Comparison of ENCODE assay signal across 8 cellular contexts in the genomic region with DNA sequence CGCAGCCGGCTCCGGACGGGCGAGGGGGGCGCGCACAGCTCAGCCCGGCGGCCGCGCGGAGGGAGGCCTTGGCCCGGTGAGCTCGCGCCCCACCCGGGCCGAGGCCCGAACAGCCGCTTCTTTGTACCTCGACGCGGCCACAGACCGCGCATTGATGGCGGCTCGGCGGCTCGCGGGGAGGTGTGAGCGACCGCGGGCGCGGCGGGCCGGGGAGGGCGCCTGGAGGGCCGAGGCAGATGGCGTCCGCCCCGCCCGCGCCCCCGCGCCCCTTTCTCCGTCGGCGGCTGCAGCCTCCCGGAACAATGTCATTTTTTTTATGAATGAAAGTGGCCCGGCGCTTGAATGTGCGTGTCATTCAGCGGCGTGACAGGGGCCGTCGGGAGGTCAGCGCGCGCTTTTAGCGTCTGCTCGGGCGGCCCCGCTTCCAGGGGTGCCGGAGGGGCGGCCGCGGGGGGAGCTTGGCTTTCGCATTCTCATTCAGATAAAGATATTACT. TPM values are rescaled to one million over a fixed set of nuclear protein-coding genes. Genes with fewer than 3 reads are reported as not detected.
A peak's percentile ranks its signal among the peaks of the same experiment; 100 is the strongest.
DNase-seq lines count a peak whose midpoint lies in the region; ATAC-seq and TF ChIP-seq lines count a peak whose summit lies in the region.

No MANE protein-coding gene starts in this region.

- peaks cover 42% of the 10 kb centered on the region for H3K4me1 ChIP-seq in NT2/D1 (ENCODE audit: insufficient read depth, insufficient read length)
- H3K4me1 ChIP-seq in parathyroid adenoma, result no peaks in the 10 kb centered on the region

- TF ChIP-seq CTCF in Calu3 (IDR thresholded peaks at IDR 0.05; ENCODE audit: unreplicated experiment), result no peak
- TF ChIP-seq CTCF in parathyroid adenoma (IDR thresholded peaks at IDR 0.05), result no peak
- no peak for TF ChIP-seq CTCF in GM20000 (IDR thresholded peaks at IDR 0.05; ENCODE audit: extremely low read depth, missing control alignments)

- H3K4me3 ChIP-seq in NT2/D1 (ENCODE audit: insufficient read length, low read depth), result peak overlapping the region; percentile 98
- no peak overlapping the region for H3K4me3 ChIP-seq in parathyroid adenoma (ENCODE audit: low read depth, low read length)

- no peaks in the 10 kb centered on the region for H3K79me2 ChIP-seq in parathyroid adenoma

- no peak for TF ChIP-seq POLR2A in erythroblast (IDR thresholded peaks at IDR 0.05; ENCODE audit: low read length)

- H3K27ac Mint-ChIP-seq in Calu3 (ENCODE audit: unreplicated experiment), result no peak overlapping the region

- H2AFZ ChIP-seq in parathyroid adenoma, result no peak overlapping the region

- CTCF ChIA-PET in Calu3 (lab: Charles Lee), result interaction anchor here (1.1 to 1.3 kb wide), 3 partner anchors 19 to 68 kb away, joined by 3 to 4 read pairs (median 3); no protein-coding TSS in a partner anchor

- H3K9ac ChIP-seq in NT2/D1 (ENCODE audit: insufficient read length, low read depth) (peak overlapping the region; percentile 100), parathyroid adenoma (no peak overlapping the region)

- ATAC-seq in left lobe of liver, result no peak

- H3K9me3 Mint-ChIP-seq in Calu3 (ENCODE audit: low read depth, unreplicated experiment), result no peaks in the 10 kb centered on the region

- H3K4me3 Mint-ChIP-seq in Calu3 (ENCODE audit: low read depth, unreplicated experiment), result peak overlapping the region; percentile 48

- H3K4me2 ChIP-seq in parathyroid adenoma (ENCODE audit: low read length), result peak overlapping the region; percentile 31

- intact Hi-C loops in Calu3 (cut with micrococcal nuclease; ENCODE audit: unreplicated experiment), result no loop called here

- H3K4me1 Mint-ChIP-seq in Calu3 (ENCODE audit: low read depth, unreplicated experiment), result peaks cover 8% of the 10 kb centered on the region

- no TSS peak for BruUV-seq in Calu3 (replicated peaks; lab: Mats Ljungman, UMichigan)

- H3K27ac ChIP-seq in parathyroid adenoma, result no peak overlapping the region

- H3K27me3 Mint-ChIP-seq in Calu3 (ENCODE audit: unreplicated experiment), result no peaks in the 10 kb centered on the region

- DNase-seq in Calu3, result no peak
- DNase-seq in NT2/D1 (ENCODE audit: low read depth, low spot score), result no peak
- DNase-seq in erythroblast (lab: John Stamatoyannopoulos, UW), result peak; percentile 35 to 52
- no peak for DNase-seq in GM20000 (ENCODE audit: low spot score)
- DNase-seq in activated CD4-positive, CD25-positive, alpha-beta regulatory T cell (lab: John Stamatoyannopoulos, UW), result no peak
- no peak for DNase-seq in activated naive CD4-positive, alpha-beta T cell treated with anti-CD3 and anti-CD28 coated beads, Interleukin-2, amount 50 U/mL, for 16 hours
- no peak for DNase-seq in left lobe of liver (ENCODE audit: low spot score)

- peaks cover 42% of the 10 kb centered on the region for H3K36me3 ChIP-seq in NT2/D1 (ENCODE audit: insufficient read depth, insufficient read length, low read length)
- H3K36me3 ChIP-seq in parathyroid adenoma (ENCODE audit: control insufficient read depth, insufficient read depth, low read length), result no peaks in the 10 kb centered on the region

- peaks cover 26% of the 10 kb centered on the region for H3K27me3 ChIP-seq in NT2/D1 (ENCODE audit: insufficient read depth, insufficient read length)
- H3K27me3 ChIP-seq in parathyroid adenoma (ENCODE audit: control insufficient read depth, insufficient read depth, low read length), result peaks cover 3% of the 10 kb centered on the region

- H3K9me3 ChIP-seq in NT2/D1 (ENCODE audit: insufficient read depth, low read length), result no peaks in the 10 kb centered on the region
- H3K9me3 ChIP-seq in parathyroid adenoma (ENCODE audit: control insufficient read depth, low read length), result no peaks in the 10 kb centered on the region

- peaks cover 10% of the 10 kb centered on the region for H3K36me3 Mint-ChIP-seq in Calu3 (ENCODE audit: insufficient read depth, unreplicated experiment)

RNA-seq across cellular contexts. Expression of a gene that starts 1.8 kb away (rescaled TPM):
- total RNA-seq in Calu3 (2022), result 34.3 and 47.5 TPM in 2 replicates
- 48.5 TPM for total RNA-seq in left lobe of liver

Comparison
In these comparisons a context has a peak if more than half of its experiments do, and no peak if none do; other contexts are left out.
1. DNase-seq: peak in erythroblast (2 of 2); none in Calu3 (single experiment), NT2/D1 (single experiment), GM20000 (single experiment), activated CD4-positive, CD25-positive, alpha-beta regulatory T cell (0 of 4), activated naive CD4-positive, alpha-beta T cell treated with anti-CD3 and anti-CD28 coated beads, Interleukin-2, amount 50 U/mL, for 16 hours (single experiment) and left lobe of liver (single experiment).